In genomic region chr9:82570226-82570625, GRCh38 we compare ENCODE assay signal across 19 cellular contexts.
DNase-seq lines count a peak whose midpoint lies in the region; ATAC-seq and TF ChIP-seq lines count a peak whose summit lies in the region.
"Had no signal": no experiment of that assay in that cellular context is flagged by ENCODE, and none has a peak within 500 bp of the region (broad histone marks: within the 10 kb centered on the region; RNA-seq: fewer than 3 reads in every experiment).

No MANE protein-coding gene starts in this region.

- H3K27me3 ChIP-seq in SJCRH30, result no peaks in the 10 kb centered on the region
- H3K27me3 ChIP-seq in transverse colon, result no peaks in the 10 kb centered on the region
- H3K27me3 ChIP-seq: body of pancreas, vagina had no signal

- H3K4me1 ChIP-seq in SJCRH30 (no peaks in the 10 kb centered on the region), transverse colon (no peaks in the 10 kb centered on the region)
- H3K4me1 ChIP-seq: body of pancreas, HAP-1, lower lobe of right lung, vagina had no signal

- H3K36me3 ChIP-seq in SJCRH30, result no peaks in the 10 kb centered on the region
- H3K36me3 ChIP-seq in transverse colon, result no peaks in the 10 kb centered on the region
- H3K36me3 ChIP-seq: HAP-1, lower lobe of right lung, vagina had no signal

- TF ChIP-seq CTCF in foreskin fibroblast (IDR thresholded peaks at IDR 0.05; ENCODE audit: low read depth, low read length) (no peak), transverse colon (IDR thresholded peaks at IDR 0.05) (peak in 1 of 5 experiments; percentile 5)

- H3K9me3 ChIP-seq in SJCRH30 (replicated peaks), result 0 out of 2 replicates have a peak, but pooled peaks cover 10% of the 10 kb centered on the region
- H3K9me3 ChIP-seq in transverse colon, result peaks cover 0 to 5% of the 10 kb centered on the region in 2 donors
- H3K9me3 ChIP-seq: HAP-1 had no signal

- H3K27ac ChIP-seq in SJCRH30 (no peak overlapping the region), transverse colon (no peak overlapping the region)
- H3K27ac ChIP-seq: body of pancreas, lower lobe of right lung, vagina had no signal

- no peak for TF ChIP-seq EP300 in transverse colon (IDR thresholded peaks at IDR 0.05; ENCODE audit: low read depth)

- DNase-seq in EH (ENCODE audit: low read depth) (peak; percentile 8), SJCRH30 (peak; percentile 61 to 80), foreskin fibroblast (peak; percentile 5 to 47), transverse colon (peak; percentile 11)
- DNase-seq in stimulated activated naive CD4-positive, alpha-beta T cell treated with Interleukin-2 at 50 U/mL for 16 hours (lab: John Stamatoyannopoulos, UW), result no peak
- DNase-seq in stimulated activated naive CD8-positive, alpha-beta T cell treated with anti-CD3 and anti-CD28 coated beads, Interleukin-15, Interleukin-2, amounts not matched to agents 100 U/mL and 50 U/mL, for 24 hours, result no peak
- DNase-seq in activated CD8-positive, alpha-beta memory T cell treated with anti-CD3 and anti-CD28 coated beads, Interleukin-2, amount 50 U/mL, for 48 hours, result no peak
- DNase-seq: CD4-positive, CD25-positive, alpha-beta regulatory T cell; DMS79 treated with DMSO at 0.1 percent for 48 hours; lower lobe of right lung; NCI-H1092 treated with DMSO at 0.1 percent for 48 hours; NCI-H2081; NCI-H510A treated with DMSO at 0.1 percent for 48 hours; Right ventricle myocardium superior; stimulated activated CD4-positive, alpha-beta T cell treated with anti-CD3 and anti-CD28 coated beads, Interleukin-2, amount 100 ng/mL, for 48 hours; T-helper 17 cell had no signal

- TF ChIP-seq POLR2A in transverse colon (IDR thresholded peaks at IDR 0.05), result no peak

- ATAC-seq in stimulated activated naive CD8-positive, alpha-beta T cell treated with anti-CD3 and anti-CD28 coated beads, Interleukin-15, Interleukin-2, amounts not matched to agents 100 U/mL and 50 U/mL, for 24 hours, result no peak
- ATAC-seq: body of pancreas, lower lobe of right lung, T-helper 17 cell had no signal

- H3K4me3 ChIP-seq in SJCRH30 (no peak overlapping the region), foreskin fibroblast (ENCODE audit: low read depth in 1 of 2, low read length in 2 of 2) (no peak overlapping the region), transverse colon (no peak overlapping the region)
- H3K4me3 ChIP-seq: body of pancreas, HAP-1, lower lobe of right lung, vagina had no signal

- intact Hi-C loops in transverse colon (cut with DNase I; ENCODE audit: low total_unique reads), result no loop called here

- in situ Hi-C loops in transverse colon (cut with MboI; ENCODE audit: low pct_ligation_motif_present in 1 of 4, low pct_unique_long_range_greater_than_20kb in 1 of 4, low sequenced_read_pairs in 3 of 4), result no loop called here

Comparison
In these comparisons a context has a peak if more than half of its experiments do, and no peak if none do; other contexts are left out.
1. DNase-seq: peak in EH (single experiment), SJCRH30 (2 of 2), foreskin fibroblast (2 of 2) and transverse colon (single experiment); none in stimulated activated naive CD4-positive, alpha-beta T cell treated with Interleukin-2 at 50 U/mL for 16 hours (single experiment), stimulated activated naive CD8-positive, alpha-beta T cell treated with anti-CD3 and anti-CD28 coated beads, Interleukin-15, Interleukin-2, amounts not matched to agents 100 U/mL and 50 U/mL, for 24 hours (single experiment) and activated CD8-positive, alpha-beta memory T cell treated with anti-CD3 and anti-CD28 coated beads, Interleukin-2, amount 50 U/mL, for 48 hours (single experiment).